In the genomic region with DNA sequence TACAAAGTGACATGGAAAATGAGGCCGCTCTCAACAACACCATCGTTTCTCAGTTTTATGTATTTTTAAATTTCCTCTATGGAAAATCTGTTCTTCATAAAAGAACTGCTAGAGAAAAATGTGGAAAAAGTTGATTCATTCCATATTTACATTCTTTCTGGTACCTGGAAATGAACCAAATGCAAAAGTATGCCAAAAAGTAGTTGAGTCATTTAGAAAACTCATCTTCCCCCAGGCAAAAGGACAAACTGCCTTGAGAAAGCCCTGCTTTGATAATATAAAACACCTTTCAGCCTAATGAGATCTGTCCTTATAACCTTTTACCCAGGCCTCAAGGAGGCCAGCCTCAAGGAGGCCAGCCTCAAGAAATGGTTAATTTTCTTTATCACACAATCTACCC, we compare ENCODE assay signal across 15 cellular contexts.
A peak's percentile ranks its signal among the peaks of the same experiment; 100 is the strongest.
DNase-seq lines count a peak whose midpoint lies in the region; ATAC-seq, FAIRE-seq and TF ChIP-seq lines count a peak whose summit lies in the region.
"Had no signal": no experiment of that assay in that cellular context is flagged by ENCODE, and none has a peak within 500 bp of the region (broad histone marks: within the 10 kb centered on the region; RNA-seq: fewer than 3 reads in every experiment).

No MANE protein-coding gene starts in this region.

- no peaks in the 10 kb centered on the region for H3K79me2 ChIP-seq in osteoblast (ENCODE audit: insufficient read depth, low read length)

- H3K4me2 ChIP-seq in osteoblast (ENCODE audit: insufficient read depth, low read length): peak overlapping the region; percentile 56

- DNase-seq in Caki2 (ENCODE audit: low read depth): peak; percentile 18
- DNase-seq in RCC 7860 (ENCODE audit: low spot score): peak; percentile 38
- peak; percentile 94 for DNase-seq in fibroblast of gingiva (ENCODE audit: low read depth)
- peak; percentile 83 for DNase-seq in osteoblast (ENCODE audit: insufficient read length, low spot score, missing footprints)
- no peak for DNase-seq in NCI-H1694 (lab: John Stamatoyannopoulos, UW)
- DNase-seq: CD4-positive, alpha-beta memory T cell; hypothalamus; NCI-H345; RPMI8226; stimulated activated CD4-positive, alpha-beta T cell treated with anti-CD3 and anti-CD28 coated beads, Interleukin-2, amount 100 ng/mL, for 48 hours had no signal

- no peaks in the 10 kb centered on the region for H3K36me3 ChIP-seq in osteoblast (ENCODE audit: insufficient read depth, low read length)
- H3K36me3 ChIP-seq: prostate gland had no signal

- no peaks in the 10 kb centered on the region for H4K20me1 ChIP-seq in osteoblast (ENCODE audit: insufficient read depth, low read length)

- no peak for ATAC-seq in HG02840 (IDR thresholded peaks at IDR 0.05; ENCODE audit: low FRiP score, unreplicated experiment)
- no peak for ATAC-seq in GM19351 (IDR thresholded peaks at IDR 0.05; ENCODE audit: unreplicated experiment)
- ATAC-seq in HG02571 (IDR thresholded peaks at IDR 0.05; ENCODE audit: unreplicated experiment): no peak
- ATAC-seq: stimulated activated memory B cell treated with anti-CD40 and anti-IgM and Interleukin-4, amounts not matched to agents 10 μg/mL and 1 μg/mL and 100 μg/mL, for 72 hours had no signal

- H3K27ac ChIP-seq in osteoblast (ENCODE audit: low read depth, low read length): peak overlapping the region; percentile 24
- H3K27ac ChIP-seq: prostate gland had no signal

- TF ChIP-seq CTCF in osteoblast (IDR thresholded peaks at IDR 0.05; ENCODE audit: extremely low read depth, low read depth, low read length): no peak

- H3K4me3 ChIP-seq in osteoblast (ENCODE audit: insufficient read depth, low read length): no peak overlapping the region
- H3K4me3 ChIP-seq: prostate gland had no signal

- no peaks in the 10 kb centered on the region for H3K9me3 ChIP-seq in osteoblast (ENCODE audit: low read depth, low read length)
- H3K9me3 ChIP-seq: prostate gland had no signal

- H2AFZ ChIP-seq in osteoblast (ENCODE audit: low read length): no peak overlapping the region

- H3K27me3 ChIP-seq in osteoblast (ENCODE audit: insufficient read depth, low read length): no peaks in the 10 kb centered on the region

- in situ Hi-C loops in Caki2 (cut with HindIII; ENCODE audit: low pct_unique_long_range_greater_than_20kb, low sequenced_read_pairs): no loop called here

- FAIRE-seq in RCC 7860 (lab: Jason Lieb, UNC): peak; percentile 85

- peaks cover 28% of the 10 kb centered on the region for H3K4me1 ChIP-seq in osteoblast (ENCODE audit: insufficient read depth, low read length)
- H3K4me1 ChIP-seq: prostate gland had no signal
